In genomic region chr3:46276497-46277099, GRCh38 we compare ENCODE assay signal across 8 cellular contexts. TPM values are rescaled to one million over a fixed set of nuclear protein-coding genes. Genes with fewer than 3 reads are reported as not detected.
A peak's percentile ranks its signal among the peaks of the same experiment; 100 is the strongest.
DNase-seq lines count a peak whose midpoint lies in the region; ATAC-seq, FAIRE-seq and TF ChIP-seq lines count a peak whose summit lies in the region.

No MANE protein-coding gene starts in this region.

- no peak overlapping the region for H3K9ac ChIP-seq in GM12878 (ENCODE audit: control insufficient read depth, insufficient read depth, low read length)
- no peak overlapping the region for H3K9ac ChIP-seq in liver (ENCODE audit: low read depth in 1 of 2, low read length in 2 of 2)

- DNase-seq in GM06990 (ENCODE audit: extremely low read depth, insufficient read length): peak; percentile 56
- peak; percentile 50 for DNase-seq in T-helper 22 cell (ENCODE audit: low read depth)
- DNase-seq in GM12878 (ENCODE audit: low read depth, low spot score): no peak
- peak; percentile 70 for DNase-seq in stimulated activated CD8-positive, alpha-beta memory T cell treated with anti-CD3 and anti-CD28 coated beads, Interleukin-4, amount 100 ng/mL, for 24 hours (ENCODE audit: low read depth)
- no peak for DNase-seq in HPDE6-E6E7 (ENCODE audit: extremely low spot score)

- WGBS in GM12878 (ENCODE audit: insufficient coverage, insufficient replicate concordance, low lambda C conversion rate, missing lambda C conversion rate): 31% methylated on average over 9 of the region's 9 CpGs
- 50% methylated on average over 9 of the region's 9 CpGs for WGBS in liver

- H3K27me3 ChIP-seq in GM06990 (replicated peaks; ENCODE audit: control insufficient read depth, insufficient read depth, low read length) (no peaks in the 10 kb centered on the region), GM12878 (replicated peaks in 1 of 2; ENCODE audit: control insufficient read depth in 2 of 2, insufficient read depth in 2 of 2, low read length in 1 of 2) (0 out of 4 replicates have a peak, but pooled peaks cover 0 to 2% of the 10 kb centered on the region in 2 experiments), liver (ENCODE audit: control insufficient read depth in 4 of 4, insufficient read depth in 4 of 4, low read length in 3 of 4) (no peaks in the 10 kb centered on the region)

- POLR2A ChIA-PET in GM12878 (lab: Charles Lee): interaction anchor here (0.9 to 1.3 kb wide), 2 partner anchors 91 to 93 kb away, joined by 3 to 6 read pairs; no protein-coding TSS in a partner anchor

- H3K4me3 ChIP-seq in GM06990 (replicated peaks; ENCODE audit: low read depth, low read length) (no peak overlapping the region), GM12878 (no peak overlapping the region), liver (ENCODE audit: low read depth in 1 of 3, low read length in 3 of 3) (no peak overlapping the region)

- SMC1A ChIA-PET in GM12878 (lab: Charles Lee; ENCODE audit: uncharacterized antibody, unreplicated experiment): interaction anchor here (0.6 to 6.8 kb wide), 16 partner anchors 10 to 192 kb away, joined by 3 to 137 read pairs (median 4); partner anchors contain the start of genes CCR1 and CCR5

- H3K4me2 ChIP-seq in GM12878 (ENCODE audit: control insufficient read depth, insufficient read depth): no peak overlapping the region

- RAD21 ChIA-PET in GM12878 (lab: Charles Lee; ENCODE audit: unreplicated experiment): interaction anchor here (0.6 to 1.8 kb wide), 14 partner anchors 10 to 187 kb away, joined by 3 to 87 read pairs (median 4); partner anchors contain the start of genes CCR2 and CCR5

- no peak for TF ChIP-seq POLR2A in GM12878 (IDR thresholded peaks at IDR 0.05; ENCODE audit: low read depth, low read length)

- no peaks in the 10 kb centered on the region for H3K79me2 ChIP-seq in GM12878 (ENCODE audit: control insufficient read depth, insufficient read depth, low read length)

- TF ChIP-seq EP300 in GM12878 (IDR thresholded peaks at IDR 0.05; ENCODE audit: borderline replicate concordance in 1 of 2, control insufficient read depth in 1 of 2, low read depth in 2 of 2, low read length in 2 of 2): no peak

- peak; percentile 72 for ATAC-seq in HG03108 (IDR thresholded peaks at IDR 0.05; ENCODE audit: unreplicated experiment)
- ATAC-seq in GM12878: peak; percentile 90
- ATAC-seq in HG02973 (IDR thresholded peaks at IDR 0.05; ENCODE audit: unreplicated experiment): no peak

- peak; percentile 66 for FAIRE-seq in GM12878 (lab: Jason Lieb, UNC)

- CTCF ChIA-PET in GM12878 (lab: Yijun Ruan, JAX): interaction anchor here (0.6 to 4.2 kb wide), 35 partner anchors 8 to 190 kb away, joined by 3 to 142 read pairs (median 4); partner anchors contain the start of genes CCR1, CCR3 and CCR5

- no peak overlapping the region for H2AFZ ChIP-seq in GM12878 (ENCODE audit: control insufficient read depth, low read depth, low read length)

- H3K27ac ChIP-seq in GM12878 (ENCODE audit: control insufficient read depth, insufficient read depth) (no peak overlapping the region), liver (ENCODE audit: low read depth in 1 of 2, low read length in 2 of 2) (no peak overlapping the region)

- TF ChIP-seq RAD21 in GM12878 (IDR thresholded peaks at IDR 0.05; ENCODE audit: insufficient read depth, low read depth, low read length) (peak; percentile 83), liver (IDR thresholded peaks at IDR 0.05) (peak; percentile 75 to 85)

- intact Hi-C loops in GM12878 (cut with micrococcal nuclease; ENCODE audit: unreplicated experiment): loop anchor here (1.0 kb wide), 2 partner anchors 92 to 96 kb away; no protein-coding TSS in a partner anchor

- H3K9me3 ChIP-seq in GM12878 (replicated peaks; ENCODE audit: control insufficient read depth, insufficient read depth, low read length) (peaks cover 2% of the 10 kb centered on the region; the same call in 2 of the 3 replicates), liver (ENCODE audit: control insufficient read depth in 4 of 4, low read length in 3 of 4) (peaks cover 0 to 2% (median 0%) of the 10 kb centered on the region in 4 donors)

- BruUV-seq in GM12878 (replicated peaks; lab: Mats Ljungman, UMichigan): no TSS peak

- H4K20me1 ChIP-seq in GM12878 (ENCODE audit: control insufficient read depth, insufficient read depth): no peaks in the 10 kb centered on the region

- H3K4me1 ChIP-seq in GM12878 (ENCODE audit: control insufficient read depth, insufficient read depth, low read length) (peaks cover 27% of the 10 kb centered on the region), liver (ENCODE audit: control insufficient read depth in 4 of 4, insufficient read depth in 4 of 4, low read length in 3 of 4) (no peaks in the 10 kb centered on the region)

- no peaks in the 10 kb centered on the region for H3K36me3 ChIP-seq in GM06990 (ENCODE audit: control insufficient read depth, insufficient read depth, low read length)
- H3K36me3 ChIP-seq in GM12878 (ENCODE audit: control insufficient read depth in 2 of 2, insufficient read depth in 2 of 2, low read length in 1 of 2): no peaks in the 10 kb centered on the region
- H3K36me3 ChIP-seq in liver (ENCODE audit: control insufficient read depth in 4 of 4, insufficient read depth in 3 of 4, low read depth in 1 of 4, low read length in 3 of 4): no peaks in the 10 kb centered on the region

- in situ Hi-C loops in GM12878 (cut with MboI): no loop called here

- TF ChIP-seq CTCF in GM06990 (IDR thresholded peaks at IDR 0.05; ENCODE audit: insufficient read depth, low read length, poor library complexity, severe bottlenecking): peak; percentile 97
- TF ChIP-seq CTCF in GM12878 (IDR thresholded peaks at IDR 0.05 in 2 of 3, conservative IDR thresholded peaks at IDR 0.05 in 1 of 3; ENCODE audit: control insufficient read depth in 2 of 3, extremely low read depth in 1 of 3, insufficient read depth in 1 of 3, low read depth in 3 of 3, low read length in 3 of 3): peak; percentile 67 to 87 (median 85)
- TF ChIP-seq CTCF in liver (IDR thresholded peaks at IDR 0.05; ENCODE audit: low read depth, low read length, missing input control): peak; percentile 62

TF ChIP-seq in GM12878, 131 proteins besides CTCF, POLR2A, EP300 and RAD21:
- TF ChIP-seq SMC3 (IDR thresholded peaks at IDR 0.05; ENCODE audit: borderline replicate concordance, low read length) (peak; percentile 89), IRF4 (IDR thresholded peaks at IDR 0.05; ENCODE audit: low read depth, low read length) (peak; percentile 45; the same call in 1 of the 2 replicates), ETV6 (conservative IDR thresholded peaks at IDR 0.05 in 1 of 2, IDR thresholded peaks at IDR 0.05 in 1 of 2; ENCODE audit: borderline replicate concordance in 1 of 2, low read depth in 1 of 2) (no peak), YY1 (IDR thresholded peaks at IDR 0.05; ENCODE audit: low read depth, low read length) (0 out of 2 replicates have a peak, but pooled peaks have one; percentile 55)

TF ChIP-seq in liver, 16 proteins besides CTCF, POLR2A, EP300 and RAD21:
- TF ChIP-seq RXRA (IDR thresholded peaks at IDR 0.05): no peak
- TF ChIP-seq HNF4A (conservative IDR thresholded peaks at IDR 0.05): no peak
TF ChIP-seq in liver: peak in this region for 0.

RNA-seq across cellular contexts. Expression of gene CCR3, which starts 34.3 kb away (rescaled TPM):
- total RNA-seq in GM12878 (2013; cell fraction: nucleolus; rRNA removed): 0.42 and 0.54 TPM in 2 replicates
- total RNA-seq in GM12878 (2014; rRNA removed) (0.23 and 0.65 TPM in 2 replicates), GM12878 (2014; rRNA removed; fragmentation: Illumina TruSeq; extraction: Trizol) (0.27 and 0.60 TPM in 2 replicates), GM12878 (2021) (0.41 and 0.66 TPM in 2 replicates), liver (under 1 TPM in 1 of 2 donors, not detected in 1; 0.05 TPM)
- not detected for polyA plus RNA-seq in GM12878 (2011; ENCODE audit: low read depth)
- polyA plus RNA-seq in GM12878 (2011; rRNA removed) (not detected in 2 replicates), GM12878 (2014; fragmentation: Illumina TruSeq; extraction: Trizol) (0.65 and 0.78 TPM in 2 replicates), GM12878 (2014; fragmentation: Nextera tagmentation; extraction: Ambion mirVana) (under 1 TPM; 0.53 TPM), GM12878 (2014; rRNA removed) (0.58 TPM in 2 replicates), GM12878 (2016; fragmentation: Nextera tagmentation; extraction: Ambion mirVana) (under 1 TPM; 0.13 to 0.20 TPM), liver (under 1 TPM in 1 of 2 donors, not detected in 1; 0.13 TPM)
- 0.05 and 0.06 TPM in 2 replicates for polyA plus RNA-seq in GM12878 (2011; cell fraction: cytosol; rRNA removed)
- not detected in 2 replicates for polyA plus RNA-seq in GM12878 (2011; cell fraction: nucleus; rRNA removed)
- polyA plus RNA-seq in GM12878 (2012): 0.19 and 0.27 TPM in 2 replicates
- not detected in 2 replicates for polyA minus RNA-seq in GM12878 (2011; rRNA and poly(A)+ RNA removed)
- polyA minus RNA-seq in GM12878 (2011; cell fraction: cytosol; rRNA and poly(A)+ RNA removed): not detected in 2 replicates
- polyA minus RNA-seq in GM12878 (2011; cell fraction: nucleus; rRNA and poly(A)+ RNA removed): not detected in 2 replicates

Comparison
In these comparisons a context has a peak if more than half of its experiments do, and no peak if none do; other contexts are left out.
1. DNase-seq: peak in GM06990 (single experiment), T-helper 22 cell (single experiment) and stimulated activated CD8-positive, alpha-beta memory T cell treated with anti-CD3 and anti-CD28 coated beads, Interleukin-4, amount 100 ng/mL, for 24 hours (single experiment); none in GM12878 (single experiment) and HPDE6-E6E7 (single experiment).
2. Peak in every context shown above with its lines, with median percentiles within 50 percentile points of each other: CTCF ChIP-seq.